ENCODE assay signal across 1 cellular context in the genomic region with DNA sequence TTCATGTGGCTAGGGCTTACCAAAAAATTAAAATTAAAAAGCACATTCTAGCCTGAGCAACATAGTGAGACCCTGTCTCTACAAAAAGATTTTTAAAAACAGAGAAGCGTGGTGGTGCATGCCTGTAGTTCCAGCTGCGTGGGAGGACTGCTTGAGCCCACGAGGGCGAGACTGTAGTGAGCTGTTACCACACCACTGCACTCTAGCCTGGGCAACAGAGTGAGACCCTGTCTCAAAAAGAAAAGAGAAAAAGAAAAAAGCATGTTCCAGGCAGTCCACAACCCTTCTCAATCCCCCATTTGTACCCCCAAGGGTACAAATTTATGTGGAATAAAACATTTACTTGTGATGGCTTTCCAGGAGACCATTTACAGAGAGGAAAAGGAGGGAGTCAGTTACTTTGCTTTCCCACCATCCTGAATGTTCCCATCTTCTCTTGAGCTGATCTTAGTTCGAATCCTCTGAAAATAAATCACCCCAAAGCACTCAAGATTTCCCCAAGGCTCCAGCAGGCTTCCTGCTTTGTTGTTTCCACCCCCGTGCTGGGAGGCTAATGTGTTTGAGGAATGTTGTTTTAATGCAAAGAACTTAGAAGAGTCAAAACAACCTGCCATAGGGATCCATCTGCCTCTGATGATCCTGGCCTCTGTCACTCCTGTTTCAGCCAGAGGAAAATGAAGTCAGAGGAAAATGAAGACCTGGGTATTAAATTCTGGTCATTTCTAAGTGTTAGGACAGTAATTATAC.
TF ChIP-seq lines count a peak whose summit lies in the region.

No MANE protein-coding gene starts in this region.

TF ChIP-seq in H1, 55 proteins besides CTCF, POLR2A, EP300 and RAD21:
- TF ChIP-seq RXRA (IDR thresholded peaks at IDR 0.05; ENCODE audit: insufficient read depth, low read depth, low read length) (no peak), KDM1A (IDR thresholded peaks at IDR 0.05; ENCODE audit: borderline replicate concordance, low read length) (peak; percentile 90), POLR2AphosphoS5 (IDR thresholded peaks at IDR 0.05; ENCODE audit: low read depth, low read length) (no peak), CHD2 (IDR thresholded peaks at IDR 0.05; ENCODE audit: low read length) (0 out of 2 replicates have a peak, but pooled peaks have one; percentile 38), NANOG (IDR thresholded peaks at IDR 0.05; ENCODE audit: insufficient read depth, low read depth, low read length, poor library complexity, severe bottlenecking) (peak; percentile 98), SP1 (IDR thresholded peaks at IDR 0.05; ENCODE audit: low read depth, low read length) (peak; percentile 67), POU5F1 (IDR thresholded peaks at IDR 0.05; ENCODE audit: low read depth, low read length) (peak; percentile 70; the same call in 1 of the 2 replicates), KDM5A (IDR thresholded peaks at IDR 0.05; ENCODE audit: low read length) (no peak), YY1 (IDR thresholded peaks at IDR 0.05; ENCODE audit: low read depth, low read length) (0 out of 2 replicates have a peak, but pooled peaks have one; percentile 52), NRF1 (IDR thresholded peaks at IDR 0.05; ENCODE audit: low read depth, low read length) (no peak), TBP (IDR thresholded peaks at IDR 0.05; ENCODE audit: low read depth, low read length) (peak; percentile 9; the same call in 1 of the 2 replicates), RBBP5 (IDR thresholded peaks at IDR 0.05; ENCODE audit: borderline replicate concordance, low read depth, low read length) (no peak), BCL11A (IDR thresholded peaks at IDR 0.05; ENCODE audit: low read depth in 2 of 2, low read length in 2 of 2) (peak; percentile 51 to 87), EZH2 (IDR thresholded peaks at IDR 0.05; ENCODE audit: low read depth, low read length, severe bottlenecking) (no peak), TCF12 (IDR thresholded peaks at IDR 0.05; ENCODE audit: low read depth, low read length) (peak; percentile 89), TAF1 (IDR thresholded peaks at IDR 0.05; ENCODE audit: low read depth, low read length) (no peak), HDAC6 (IDR thresholded peaks at IDR 0.05; ENCODE audit: low read depth, low read length) (no peak), CHD7 (IDR thresholded peaks at IDR 0.05; ENCODE audit: insufficient replicate concordance, low read length) (peak; percentile 77), EGR1 (IDR thresholded peaks at IDR 0.05; ENCODE audit: borderline replicate concordance, low read depth, low read length) (peak; percentile 60; the same call in 1 of the 2 replicates), GTF2F1 (IDR thresholded peaks at IDR 0.05; ENCODE audit: borderline replicate concordance, low read depth, low read length) (no peak), SRF (IDR thresholded peaks at IDR 0.05; ENCODE audit: low read depth, low read length) (no peak), SIN3A (conservative IDR thresholded peaks at IDR 0.05 in 1 of 2, IDR thresholded peaks at IDR 0.05 in 1 of 2; ENCODE audit: low read depth in 1 of 2, low read length in 2 of 2) (0 out of 4 replicates have a peak, but pooled peaks of 1 of the 2 experiments have one; percentile 49), CHD1 (IDR thresholded peaks at IDR 0.05; ENCODE audit: low read depth, low read length) (no peak), HDAC2 (IDR thresholded peaks at IDR 0.05; ENCODE audit: borderline replicate concordance in 1 of 2, low read depth in 2 of 2, low read length in 2 of 2) (peak in 1 of 2 experiments; percentile 95; a peak in 2 of 4 replicates), JUND (IDR thresholded peaks at IDR 0.05; ENCODE audit: low read length) (no peak), TEAD4 (IDR thresholded peaks at IDR 0.05; ENCODE audit: low read depth, low read length) (peak; percentile 91)
TF ChIP-seq in H1: peak in this region for 14.
